Comparison of ENCODE assay signal across 1 cellular context in genomic region chr9:132800038-132800648, GRCh38.
TF ChIP-seq lines count a peak whose summit lies in the region.

No MANE protein-coding gene starts in this region.

TF ChIP-seq in K562, 482 proteins besides CTCF, POLR2A, EP300 and RAD21 (continued from another document):
- TF ChIP-seq KAT7 (CRISPR knock-in tag; IDR thresholded peaks at IDR 0.05; ENCODE audit: borderline replicate concordance): no peak
- TF ChIP-seq DEAF1 (CRISPR knock-in tag; IDR thresholded peaks at IDR 0.05): peak; percentile 86
- no peak for TF ChIP-seq DDX20 (tag; IDR thresholded peaks at IDR 0.05; ENCODE audit: low read depth)
- no peak for TF ChIP-seq ZNF398 (CRISPR knock-in tag; IDR thresholded peaks at IDR 0.05)
- no peak for TF ChIP-seq HNRNPH1 (optimal IDR thresholded peaks at IDR 0.05; ENCODE audit: low read depth, low read length)
- peak; percentile 71; the same call in 1 of the 2 replicates for TF ChIP-seq MYNN (IDR thresholded peaks at IDR 0.05)
- no peak for TF ChIP-seq MYNN (CRISPR knock-in tag; IDR thresholded peaks at IDR 0.05)
- 0 out of 4 replicates have a peak, but pooled peaks of 1 of the 2 experiments have one; percentile 5 for TF ChIP-seq RCOR1 (IDR thresholded peaks at IDR 0.05; ENCODE audit: borderline replicate concordance in 1 of 2, low read depth in 2 of 2, low read length in 2 of 2)
- no peak for TF ChIP-seq JUND (IDR thresholded peaks at IDR 0.05; ENCODE audit: borderline replicate concordance, low read depth, low read length)
- no peak for TF ChIP-seq JUND (tag; IDR thresholded peaks at IDR 0.05; ENCODE audit: borderline replicate concordance, low read depth, low read length)
- peak; percentile 53; the same call in 1 of the 2 replicates for TF ChIP-seq SMC3 (conservative IDR thresholded peaks at IDR 0.05; ENCODE audit: insufficient read depth, low read depth, low read length)
